11 cellular contexts compared by ENCODE assay signal in genomic region chr17:14637260-14637659, GRCh38.
"Had no signal": no experiment of that assay in that cellular context is flagged by ENCODE, and none has a peak within 500 bp of the region (broad histone marks: within the 10 kb centered on the region; RNA-seq: fewer than 3 reads in every experiment).

No MANE protein-coding gene starts in this region.

- H3K27ac ChIP-seq: GM23248 had no signal

- H3K4me2 ChIP-seq: GM23338 had no signal

- H2AFZ ChIP-seq: GM23248, GM23338 had no signal

- FAIRE-seq: H1, H54 had no signal

- H3K4me3 ChIP-seq: GM23248, GM23338, HAP-1 had no signal

- DNase-seq: GM23248, GOT3, H7, H9, HCEC 1CT, HFFc6 had no signal

- ATAC-seq: GM23338, HCT116 had no signal

- H3K9ac ChIP-seq: GM23248 had no signal

- H3K36me3 ChIP-seq: HAP-1 had no signal

- H3K4me1 ChIP-seq: HAP-1 had no signal
